Comparison of ENCODE assay signal across 16 cellular contexts in genomic region chr5:112996830-112997374, GRCh38. TPM values are rescaled to one million over a fixed set of nuclear protein-coding genes. Genes with fewer than 3 reads are reported as not detected.
DNase-seq lines count a peak whose midpoint lies in the region; ATAC-seq, FAIRE-seq and TF ChIP-seq lines count a peak whose summit lies in the region.
"Had no signal": no experiment of that assay in that cellular context is flagged by ENCODE, and none has a peak within 500 bp of the region (broad histone marks: within the 10 kb centered on the region; RNA-seq: fewer than 3 reads in every experiment).

No MANE protein-coding gene starts in this region.

- no peak for ATAC-seq in GM19395 (IDR thresholded peaks at IDR 0.05; ENCODE audit: unreplicated experiment)

- no peak overlapping the region for H3K4me3 Mint-ChIP-seq in activated CD4-positive, alpha-beta T cell treated with anti-CD3 and anti-CD28 coated beads, Interleukin-2, amount 10 ng/mL, durations not matched to agents 7 days and 5 days

- H3K36me3 Mint-ChIP-seq in activated CD4-positive, alpha-beta T cell treated with anti-CD3 and anti-CD28 coated beads, Interleukin-2, amount 10 ng/mL, durations not matched to agents 7 days and 5 days (ENCODE audit: low read depth): peaks cover 35% of the 10 kb centered on the region

- no peak overlapping the region for H3K27ac ChIP-seq in fibroblast of lung (ENCODE audit: insufficient read depth, low read length)
- peak overlapping the region; percentile 49 for H3K27ac ChIP-seq in osteoblast (ENCODE audit: low read depth, low read length)
- H3K27ac ChIP-seq: BLaER1, HL-60, SK-N-MC had no signal

- peak; percentile 31 for DNase-seq in EH (ENCODE audit: low read depth)
- peak; percentile 15 for DNase-seq in adipocyte (ENCODE audit: low read depth)
- DNase-seq in fibroblast of lung (ENCODE audit: low read depth in 2 of 2): peak; percentile 18 to 50
- no peak for DNase-seq in osteoblast (ENCODE audit: insufficient read length, low spot score, missing footprints)
- DNase-seq in activated CD4-positive, alpha-beta T cell treated with anti-CD3 and anti-CD28 coated beads, Interleukin-2, amount 10 ng/mL, durations not matched to agents 7 days and 5 days: no peak
- DNase-seq in GM12892 (ENCODE audit: insufficient read length): no peak
- DNase-seq in kidney tubule cell (ENCODE audit: low spot score): no peak
- DNase-seq: CD4-positive, CD25-positive, alpha-beta regulatory T cell; NCI-H1436; SIG-M5 had no signal

- CTCF ChIA-PET in activated CD4-positive, alpha-beta T cell treated with anti-CD3 and anti-CD28 coated beads, Interleukin-2, amount 10 ng/mL, durations not matched to agents 7 days and 5 days (lab: Charles Lee): interaction anchor here (0.6 to 2.3 kb wide), 21 partner anchors 10 to 609 kb away, joined by 3 to 11 read pairs (median 4); partner anchors contain the start of gene DCP2

- H3K79me2 ChIP-seq in fibroblast of lung (ENCODE audit: control insufficient read depth, insufficient read depth, low read length) (peaks cover 12% of the 10 kb centered on the region), osteoblast (ENCODE audit: insufficient read depth, low read length) (peaks cover 50% of the 10 kb centered on the region)

- H3K27me3 Mint-ChIP-seq in activated CD4-positive, alpha-beta T cell treated with anti-CD3 and anti-CD28 coated beads, Interleukin-2, amount 10 ng/mL, durations not matched to agents 7 days and 5 days: no peaks in the 10 kb centered on the region
- H3K27me3 Mint-ChIP-seq: CD4-positive, CD25-positive, alpha-beta regulatory T cell had no signal

- H4K20me1 ChIP-seq in fibroblast of lung (ENCODE audit: control insufficient read depth, extremely low read depth, insufficient read depth, low read length) (no peaks in the 10 kb centered on the region), osteoblast (ENCODE audit: insufficient read depth, low read length) (no peaks in the 10 kb centered on the region)

- H3K9me3 ChIP-seq in adipocyte (ENCODE audit: control insufficient read depth, low read length) (no peaks in the 10 kb centered on the region), fibroblast of lung (ENCODE audit: control insufficient read depth, insufficient read depth, low read depth, low read length) (no peaks in the 10 kb centered on the region), osteoblast (ENCODE audit: low read depth, low read length) (no peaks in the 10 kb centered on the region)
- H3K9me3 ChIP-seq: BLaER1 had no signal

- H3K4me3 ChIP-seq in adipocyte (ENCODE audit: low read length) (no peak overlapping the region), fibroblast of lung (replicated peaks in 1 of 4; ENCODE audit: control extremely low read depth in 1 of 4, insufficient read depth in 1 of 4, low read depth in 3 of 4, low read length in 4 of 4) (no peak overlapping the region), osteoblast (ENCODE audit: insufficient read depth, low read length) (no peak overlapping the region)
- H3K4me3 ChIP-seq: BLaER1, GM12878, SK-N-MC had no signal

- H2AFZ ChIP-seq in fibroblast of lung (ENCODE audit: low read length) (no peak overlapping the region), osteoblast (ENCODE audit: low read length) (no peak overlapping the region)

- POLR2A ChIA-PET in activated CD4-positive, alpha-beta T cell treated with anti-CD3 and anti-CD28 coated beads, Interleukin-2, amount 10 ng/mL, durations not matched to agents 7 days and 5 days (lab: Charles Lee): no interaction called here

- no peak for TF ChIP-seq CTCF in fibroblast of lung (conservative IDR thresholded peaks at IDR 0.05 in 1 of 2, IDR thresholded peaks at IDR 0.05 in 1 of 2; ENCODE audit: low read depth in 1 of 2, low read length in 2 of 2)
- no peak for TF ChIP-seq CTCF in osteoblast (IDR thresholded peaks at IDR 0.05; ENCODE audit: extremely low read depth, low read depth, low read length)

- peaks cover 11% of the 10 kb centered on the region for H3K4me1 ChIP-seq in adipocyte (ENCODE audit: control insufficient read depth, insufficient read depth, low read length)
- H3K4me1 ChIP-seq in fibroblast of lung (ENCODE audit: control insufficient read depth, extremely low read depth, insufficient read depth, low read length): peaks cover 5% of the 10 kb centered on the region
- peaks cover 14% of the 10 kb centered on the region for H3K4me1 ChIP-seq in osteoblast (ENCODE audit: insufficient read depth, low read length)
- H3K4me1 ChIP-seq: BLaER1 had no signal

- no peak overlapping the region for H3K9ac ChIP-seq in adipocyte (ENCODE audit: low read length)
- no peak overlapping the region for H3K9ac ChIP-seq in fibroblast of lung (ENCODE audit: insufficient read depth, low read length)
- H3K9ac ChIP-seq: BLaER1 had no signal

- H3K4me2 ChIP-seq in fibroblast of lung (ENCODE audit: extremely low read depth, insufficient read depth, low read length) (no peak overlapping the region), osteoblast (ENCODE audit: insufficient read depth, low read length) (no peak overlapping the region)
- H3K4me2 ChIP-seq: BLaER1 had no signal

- H3K27me3 ChIP-seq in adipocyte (replicated peaks; ENCODE audit: control insufficient read depth, insufficient read depth, low read length) (no peaks in the 10 kb centered on the region), fibroblast of lung (ENCODE audit: control insufficient read depth, insufficient read depth, low read length) (no peaks in the 10 kb centered on the region), osteoblast (ENCODE audit: insufficient read depth, low read length) (no peaks in the 10 kb centered on the region)
- H3K27me3 ChIP-seq: BLaER1 had no signal

- no peak for FAIRE-seq in GM12892 (lab: Jason Lieb, UNC)
- FAIRE-seq: H1 had no signal

- peaks cover 28% of the 10 kb centered on the region for H3K36me3 ChIP-seq in adipocyte (ENCODE audit: control insufficient read depth, insufficient read depth, low read length, severe bottlenecking)
- H3K36me3 ChIP-seq in fibroblast of lung (ENCODE audit: control insufficient read depth, insufficient read depth, low read length): no peaks in the 10 kb centered on the region
- H3K36me3 ChIP-seq in osteoblast (ENCODE audit: insufficient read depth, low read length): peaks cover 12% of the 10 kb centered on the region

- no peak for TF ChIP-seq POLR2A in GM12892 (IDR thresholded peaks at IDR 0.05; ENCODE audit: low read depth, low read length)

- H3K9me3 Mint-ChIP-seq in activated CD4-positive, alpha-beta T cell treated with anti-CD3 and anti-CD28 coated beads, Interleukin-2, amount 10 ng/mL, durations not matched to agents 7 days and 5 days: no peaks in the 10 kb centered on the region
- H3K9me3 Mint-ChIP-seq: CD4-positive, CD25-positive, alpha-beta regulatory T cell had no signal

- peaks cover 18% of the 10 kb centered on the region for H3K4me1 Mint-ChIP-seq in activated CD4-positive, alpha-beta T cell treated with anti-CD3 and anti-CD28 coated beads, Interleukin-2, amount 10 ng/mL, durations not matched to agents 7 days and 5 days

- H3K27ac Mint-ChIP-seq in activated CD4-positive, alpha-beta T cell treated with anti-CD3 and anti-CD28 coated beads, Interleukin-2, amount 10 ng/mL, durations not matched to agents 7 days and 5 days: no peak overlapping the region

RNA-seq across cellular contexts. Expression of gene DCP2, which starts 20.3 kb away (rescaled TPM):
- 19.5 and 20.5 TPM in 2 replicates for total RNA-seq in fibroblast of lung
- 7.9 and 8.9 TPM in 2 replicates for polyA plus RNA-seq in fibroblast of lung
- polyA plus RNA-seq in fibroblast of lung (2012): 7.7 and 7.9 TPM in 2 replicates
- polyA minus RNA-seq in fibroblast of lung (ENCODE audit: low replicate concordance): 5.2 and 11.1 TPM in 2 replicates
- 27.9 and 31.5 TPM in 2 replicates for total RNA-seq in osteoblast
- 100 to 1,000 TPM; 116 to 122 TPM for total RNA-seq in activated CD4-positive, alpha-beta T cell treated with anti-CD3 and anti-CD28 coated beads, Interleukin-2, amount 10 ng/mL, durations not matched to agents 7 days and 5 days
- polyA plus RNA-seq in GM12892 (2012; ENCODE audit: missing spikeins): 29.5 TPM

Comparison
In these comparisons a context has a peak if more than half of its experiments do, and no peak if none do; other contexts are left out.
1. DNase-seq: peak in EH (single experiment), adipocyte (single experiment) and fibroblast of lung (2 of 2); none in osteoblast (single experiment), activated CD4-positive, alpha-beta T cell treated with anti-CD3 and anti-CD28 coated beads, Interleukin-2, amount 10 ng/mL, durations not matched to agents 7 days and 5 days (single experiment), GM12892 (single experiment) and kidney tubule cell (single experiment).